20 cellular contexts compared by ENCODE assay signal in genomic region chr20:51616060-51616459, GRCh38.
DNase-seq lines count a peak whose midpoint lies in the region; ATAC-seq, FAIRE-seq and TF ChIP-seq lines count a peak whose summit lies in the region.
"Had no signal": no experiment of that assay in that cellular context is flagged by ENCODE, and none has a peak within 500 bp of the region (broad histone marks: within the 10 kb centered on the region; RNA-seq: fewer than 3 reads in every experiment).

No MANE protein-coding gene starts in this region.

- DNase-seq in activated T-cell treated with anti-CD3 and anti-CD28 coated beads, Interleukin-2, amount 50 U/mL, for 72 hours: no peak
- no peak for DNase-seq in activated T-cell treated with anti-CD3 and anti-CD28 coated beads, Interleukin-2, amount 50 U/mL, for 1 hour
- no peak for DNase-seq in K562 (ENCODE audit: extremely low read depth in 1 of 4, low spot score in 3 of 4)
- DNase-seq in activated CD4-positive, CD25-positive, alpha-beta regulatory T cell treated with anti-CD3 and anti-CD28 coated beads, Interleukin-2, amount 50 U/mL, for 72 hours: no peak
- no peak for DNase-seq in activated naive CD8-positive, alpha-beta T cell treated with anti-CD3 and anti-CD28 coated beads for 36 hours
- DNase-seq in activated naive CD4-positive, alpha-beta T cell treated with anti-CD3 and anti-CD28 coated beads, Interleukin-2, amount 10 ng/mL, durations not matched to agents 7 days and 5 days: no peak
- DNase-seq: activated CD8-positive, alpha-beta T cell treated with anti-CD3 and anti-CD28 coated beads for 36 hours; colonic mucosa; DMS153; NCI-H2029 treated with DMSO at 0.1 percent for 48 hours; NCI-H526 treated with DMSO at 0.1 percent for 48 hours; stimulated activated CD4-positive, alpha-beta T cell treated with anti-CD3 and anti-CD28 coated beads, Interleukin-2, amount 100 ng/mL, for 48 hours; stimulated activated CD8-positive, alpha-beta memory T cell treated with anti-CD3 and anti-CD28 coated beads, Interleukin-4, amount 100 ng/mL, for 48 hours had no signal

- TF ChIP-seq CTCF in Loucy (conservative IDR thresholded peaks at IDR 0.05; ENCODE audit: low read length) (peak; percentile 45), K562 (IDR thresholded peaks at IDR 0.05 in 2 of 3, conservative IDR thresholded peaks at IDR 0.05 in 1 of 3; ENCODE audit: insufficient read depth in 2 of 3, low read depth in 1 of 3, low read length in 3 of 3) (peak in 2 of 3 experiments; percentile 21 to 26; a peak in 3 of 6 replicates)

- H3K36me3 ChIP-seq in Loucy (ENCODE audit: insufficient read depth, low read length): peaks cover 82% of the 10 kb centered on the region
- H3K36me3 ChIP-seq in K562 (ENCODE audit: control insufficient read depth, insufficient read depth, low read length): no peaks in the 10 kb centered on the region

- no peaks in the 10 kb centered on the region for H3K4me1 ChIP-seq in Loucy (ENCODE audit: insufficient read depth, low read length, poor library complexity, severe bottlenecking)
- H3K4me1 ChIP-seq in K562 (replicated peaks in 1 of 2; ENCODE audit: control insufficient read depth in 2 of 2, insufficient read depth in 2 of 2, low read length in 2 of 2): peaks cover 11 to 12% of the 10 kb centered on the region in 2 experiments; a peak in 4 of 5 replicates
- H3K4me1 ChIP-seq: colonic mucosa had no signal

- no peaks in the 10 kb centered on the region for H3K79me2 ChIP-seq in Loucy (ENCODE audit: insufficient read depth, low read length)
- H3K79me2 ChIP-seq in K562 (ENCODE audit: control insufficient read depth, insufficient read depth, low read length): no peaks in the 10 kb centered on the region

- H3K27ac ChIP-seq in K562 (ENCODE audit: extremely low read depth, low read depth, low read length): no peak overlapping the region
- H3K27ac ChIP-seq: colonic mucosa, epithelial cell of prostate, thoracic aorta had no signal

- WGBS in K562 (ENCODE audit: insufficient coverage, low coverage, missing lambda C conversion rate): 74% methylated on average over 3 of the region's 3 CpGs

- FAIRE-seq in K562 (lab: Jason Lieb, UNC): peak; percentile 69

- CTCF ChIA-PET in K562 (lab: Yijun Ruan, JAX; ENCODE audit: low intra/inter-chr PET ratio): interaction anchor here (0.7 kb wide), 1 partner anchor 21 kb away, joined by 3 read pairs; no protein-coding TSS in a partner anchor
- CTCF ChIA-PET in activated naive CD4-positive, alpha-beta T cell treated with anti-CD3 and anti-CD28 coated beads, Interleukin-2, amount 10 ng/mL, durations not matched to agents 7 days and 5 days (lab: Charles Lee): no interaction called here

- POLR2A ChIA-PET in K562 (lab: Yijun Ruan, JAX): interaction anchor here (0.6 kb wide), 2 partner anchors 241 to 824 kb away, joined by 3 read pairs; no protein-coding TSS in a partner anchor

- peak overlapping the region; percentile 24 for H3K27ac Mint-ChIP-seq in activated T-cell treated with anti-CD3 and anti-CD28 coated beads, Interleukin-2, amount 50 U/mL, for 72 hours
- no peak overlapping the region for H3K27ac Mint-ChIP-seq in activated naive CD8-positive, alpha-beta T cell treated with anti-CD3 and anti-CD28 coated beads for 36 hours
- H3K27ac Mint-ChIP-seq in activated naive CD4-positive, alpha-beta T cell treated with anti-CD3 and anti-CD28 coated beads, Interleukin-2, amount 10 ng/mL, durations not matched to agents 7 days and 5 days: no peak overlapping the region
- H3K27ac Mint-ChIP-seq: activated CD8-positive, alpha-beta T cell treated with anti-CD3 and anti-CD28 coated beads for 36 hours; activated T-helper 2 cell treated with anti-CD3 and anti-CD28 coated beads, Interferon-gamma antibody, Interleukin-2, Interleukin-4, amounts not matched to agents 10 μg/mL and 5 μg/mL and 100 μg/mL, durations not matched to agents 14 hours and 24 hours and 36 hours; memory B cell had no signal

- H3K27me3 ChIP-seq in Loucy (ENCODE audit: insufficient read depth, low read length, poor library complexity, severe bottlenecking) (no peaks in the 10 kb centered on the region), K562 (ENCODE audit: control insufficient read depth in 2 of 2, insufficient read depth in 2 of 2, low read length in 2 of 2) (peaks cover 15 to 22% of the 10 kb centered on the region in 2 experiments)
- H3K27me3 ChIP-seq: colonic mucosa had no signal

- H3K27me3 Mint-ChIP-seq in activated T-cell treated with anti-CD3 and anti-CD28 coated beads, Interleukin-2, amount 50 U/mL, for 72 hours (ENCODE audit: low read depth): peaks cover 6% of the 10 kb centered on the region
- H3K27me3 Mint-ChIP-seq in activated naive CD8-positive, alpha-beta T cell treated with anti-CD3 and anti-CD28 coated beads for 36 hours: no peaks in the 10 kb centered on the region
- H3K27me3 Mint-ChIP-seq in activated naive CD4-positive, alpha-beta T cell treated with anti-CD3 and anti-CD28 coated beads, Interleukin-2, amount 10 ng/mL, durations not matched to agents 7 days and 5 days: peaks cover 36% of the 10 kb centered on the region

- H4K20me1 ChIP-seq in Loucy (ENCODE audit: insufficient read depth, low read length, poor library complexity, severe bottlenecking) (no peaks in the 10 kb centered on the region), K562 (replicated peaks; ENCODE audit: control insufficient read depth, insufficient read depth, low read length) (no peaks in the 10 kb centered on the region)

- no peaks in the 10 kb centered on the region for H3K36me3 Mint-ChIP-seq in activated T-cell treated with anti-CD3 and anti-CD28 coated beads, Interleukin-2, amount 50 U/mL, for 72 hours (ENCODE audit: insufficient read depth in 2 of 2)
- no peaks in the 10 kb centered on the region for H3K36me3 Mint-ChIP-seq in activated naive CD8-positive, alpha-beta T cell treated with anti-CD3 and anti-CD28 coated beads for 36 hours
- H3K36me3 Mint-ChIP-seq in activated naive CD4-positive, alpha-beta T cell treated with anti-CD3 and anti-CD28 coated beads, Interleukin-2, amount 10 ng/mL, durations not matched to agents 7 days and 5 days: no peaks in the 10 kb centered on the region
- H3K36me3 Mint-ChIP-seq: memory B cell had no signal

- no TSS peak for BruUV-seq in K562 (replicated peaks; lab: Mats Ljungman, UMichigan)

- H3F3A ChIP-seq in Loucy (ENCODE audit: low read depth): no peaks in the 10 kb centered on the region

- H3K9me2 ChIP-seq in Loucy (replicated peaks; ENCODE audit: low read depth, low read length): no peaks in the 10 kb centered on the region

- no peaks in the 10 kb centered on the region for H3K9me3 Mint-ChIP-seq in activated T-cell treated with anti-CD3 and anti-CD28 coated beads, Interleukin-2, amount 50 U/mL, for 72 hours
- H3K9me3 Mint-ChIP-seq in activated naive CD8-positive, alpha-beta T cell treated with anti-CD3 and anti-CD28 coated beads for 36 hours: no peaks in the 10 kb centered on the region
- no peaks in the 10 kb centered on the region for H3K9me3 Mint-ChIP-seq in activated naive CD4-positive, alpha-beta T cell treated with anti-CD3 and anti-CD28 coated beads, Interleukin-2, amount 10 ng/mL, durations not matched to agents 7 days and 5 days
- H3K9me3 Mint-ChIP-seq: activated CD8-positive, alpha-beta T cell treated with anti-CD3 and anti-CD28 coated beads for 36 hours; activated T-helper 2 cell treated with anti-CD3 and anti-CD28 coated beads, Interferon-gamma antibody, Interleukin-2, Interleukin-4, amounts not matched to agents 10 μg/mL and 5 μg/mL and 100 μg/mL, durations not matched to agents 14 hours and 24 hours and 36 hours; memory B cell had no signal

- no peak for TF ChIP-seq EP300 in K562 (IDR thresholded peaks at IDR 0.05; ENCODE audit: low read length)

- H3K4me3 ChIP-seq in Loucy (ENCODE audit: low read length, poor library complexity, severe bottlenecking) (no peak overlapping the region), K562 (no peak overlapping the region)
- H3K4me3 ChIP-seq: colonic mucosa, thoracic aorta had no signal

- no peak overlapping the region for H3K4me2 ChIP-seq in Loucy (ENCODE audit: low read depth, low read length, poor library complexity, severe bottlenecking)
- no peak overlapping the region for H3K4me2 ChIP-seq in K562 (ENCODE audit: insufficient read depth, low read length)

- in situ Hi-C loops in K562 (cut with MboI): no loop called here

- H2AFZ ChIP-seq in Loucy (ENCODE audit: low read length) (no peak overlapping the region), K562 (ENCODE audit: low read depth, low read length) (no peak overlapping the region)

- no peak overlapping the region for H3K9ac ChIP-seq in Loucy (ENCODE audit: low read depth, low read length, poor library complexity, severe bottlenecking)
- H3K9ac ChIP-seq in K562 (ENCODE audit: insufficient read depth in 1 of 2, low read depth in 2 of 2, low read length in 2 of 2): no peak overlapping the region

- peaks cover 11% of the 10 kb centered on the region for H3K4me1 Mint-ChIP-seq in activated T-cell treated with anti-CD3 and anti-CD28 coated beads, Interleukin-2, amount 50 U/mL, for 72 hours (ENCODE audit: low read depth)
- no peaks in the 10 kb centered on the region for H3K4me1 Mint-ChIP-seq in activated naive CD8-positive, alpha-beta T cell treated with anti-CD3 and anti-CD28 coated beads for 36 hours
- H3K4me1 Mint-ChIP-seq in activated naive CD4-positive, alpha-beta T cell treated with anti-CD3 and anti-CD28 coated beads, Interleukin-2, amount 10 ng/mL, durations not matched to agents 7 days and 5 days: no peaks in the 10 kb centered on the region

- H3K9me1 ChIP-seq in K562 (ENCODE audit: control insufficient read depth, insufficient read depth, low read length): no peaks in the 10 kb centered on the region

- no peak overlapping the region for H3K4me3 Mint-ChIP-seq in activated T-cell treated with anti-CD3 and anti-CD28 coated beads, Interleukin-2, amount 50 U/mL, for 72 hours
- no peak overlapping the region for H3K4me3 Mint-ChIP-seq in activated naive CD8-positive, alpha-beta T cell treated with anti-CD3 and anti-CD28 coated beads for 36 hours
- H3K4me3 Mint-ChIP-seq in activated naive CD4-positive, alpha-beta T cell treated with anti-CD3 and anti-CD28 coated beads, Interleukin-2, amount 10 ng/mL, durations not matched to agents 7 days and 5 days: no peak overlapping the region
- H3K4me3 Mint-ChIP-seq: activated CD8-positive, alpha-beta T cell treated with anti-CD3 and anti-CD28 coated beads for 36 hours; memory B cell had no signal

- TF ChIP-seq RAD21 in K562 (CRISPR knock-in tag; conservative IDR thresholded peaks at IDR 0.05 in 1 of 2, IDR thresholded peaks at IDR 0.05 in 1 of 2): 0 out of 4 replicates have a peak, but pooled peaks of 1 of the 2 experiments have one; percentile 12

- ATAC-seq in activated T-cell treated with anti-CD3 and anti-CD28 coated beads, Interleukin-2, amount 50 U/mL, for 72 hours (replicated peaks in 1 of 2): peak; percentile 43 to 49
- ATAC-seq in K562 (peak; percentile 46; the same call in 2 of the 3 replicates), HG03135 (IDR thresholded peaks at IDR 0.05; ENCODE audit: unreplicated experiment) (no peak)
- ATAC-seq: activated CD8-positive, alpha-beta T cell treated with anti-CD3 and anti-CD28 coated beads for 36 hours; sciatic nerve had no signal

- H3K9me3 ChIP-seq in Loucy (ENCODE audit: insufficient read depth, low read depth, low read length): no peaks in the 10 kb centered on the region
- no peaks in the 10 kb centered on the region for H3K9me3 ChIP-seq in K562 (replicated peaks; ENCODE audit: control insufficient read depth, insufficient read depth, low read depth, low read length)
- H3K9me3 ChIP-seq: colonic mucosa, thoracic aorta had no signal

- no peak for TF ChIP-seq POLR2A in K562 (conservative IDR thresholded peaks at IDR 0.05)

- intact Hi-C loops in K562 (cut with micrococcal nuclease): loop anchor here (2.0 kb wide), 1 partner anchor 243 kb away; no protein-coding TSS in a partner anchor
